ENCODE assay signal across 10 cellular contexts in genomic region chr3:17743660-17743995, GRCh38. TPM values are rescaled to one million over a fixed set of nuclear protein-coding genes. Genes with fewer than 3 reads are reported as not detected.
A peak's percentile ranks its signal among the peaks of the same experiment; 100 is the strongest.
DNase-seq lines count a peak whose midpoint lies in the region; ATAC-seq and TF ChIP-seq lines count a peak whose summit lies in the region.
"Had no signal": no experiment of that assay in that cellular context is flagged by ENCODE, and none has a peak within 500 bp of the region (broad histone marks: within the 10 kb centered on the region; RNA-seq: fewer than 3 reads in every experiment).

No MANE protein-coding gene starts in this region.

- peak overlapping the region; percentile 82; the same call in 1 of the 2 replicates for H3K4me3 ChIP-seq in HUES48 (ENCODE audit: low read depth, low read length)
- H3K4me3 ChIP-seq in skin epidermis, result no peak overlapping the region

- H3K4me1 Mint-ChIP-seq in glutamatergic neuron (ENCODE audit: low read depth, unreplicated experiment), result peaks cover 11% of the 10 kb centered on the region

- ATAC-seq in GM21576 (IDR thresholded peaks at IDR 0.05; ENCODE audit: unreplicated experiment), result no peak

- peaks cover 5% of the 10 kb centered on the region for H3K9me3 Mint-ChIP-seq in glutamatergic neuron (ENCODE audit: unreplicated experiment)

- H3K4me3 Mint-ChIP-seq in glutamatergic neuron (ENCODE audit: unreplicated experiment), result peak overlapping the region; percentile 94

- H3K27ac ChIP-seq in HUES48 (ENCODE audit: low read depth, low read length) (no peak overlapping the region), VCaP (peak overlapping the region; percentile 100), skin epidermis (peak overlapping the region in 12 of 21 experiments; percentile 89 to 100 (median 97))

- no peak overlapping the region for H3K9ac ChIP-seq in HUES48 (ENCODE audit: low read depth, low read length)

- TF ChIP-seq CTCF in VCaP (conservative IDR thresholded peaks at IDR 0.05) (no peak), glutamatergic neuron (IDR thresholded peaks at IDR 0.05; ENCODE audit: partially characterized antibody, unreplicated experiment) (no peak)

- H3K9me3 ChIP-seq in HUES48 (ENCODE audit: control insufficient read depth, insufficient read depth, low read length), result no peaks in the 10 kb centered on the region

- DNase-seq in glutamatergic neuron, result no peak
- no peak for DNase-seq in SW 1271 (lab: John Stamatoyannopoulos, UW)
- DNase-seq in KG1 (lab: John Stamatoyannopoulos, UW), result no peak
- DNase-seq in stimulated activated CD4-positive, alpha-beta T cell treated with anti-CD3 and anti-CD28 coated beads, Interleukin-4, amount 100 ng/mL, for 24 hours, result no peak
- DNase-seq: foreskin fibroblast, NCI-H2171 had no signal

- peak overlapping the region; percentile 82 for H3K27ac Mint-ChIP-seq in glutamatergic neuron (ENCODE audit: unreplicated experiment)

- H3K27me3 ChIP-seq in HUES48 (ENCODE audit: control insufficient read depth, insufficient read depth, low read length), result no peaks in the 10 kb centered on the region

- H3K36me3 Mint-ChIP-seq in glutamatergic neuron (ENCODE audit: unreplicated experiment), result no peaks in the 10 kb centered on the region

- H3K4me1 ChIP-seq in HUES48 (ENCODE audit: control insufficient read depth, insufficient read depth, low read length), result peaks cover 21% of the 10 kb centered on the region

- no peaks in the 10 kb centered on the region for H3K36me3 ChIP-seq in HUES48 (ENCODE audit: control insufficient read depth, insufficient read depth, low read length)

- no peaks in the 10 kb centered on the region for H3K27me3 Mint-ChIP-seq in glutamatergic neuron (ENCODE audit: unreplicated experiment)

RNA-seq across cellular contexts. Expression of gene TBC1D5, which starts 1.2 kb away (rescaled TPM):
- total RNA-seq in glutamatergic neuron (ENCODE audit: unreplicated experiment), result 40.2 TPM
